In the genomic region with DNA sequence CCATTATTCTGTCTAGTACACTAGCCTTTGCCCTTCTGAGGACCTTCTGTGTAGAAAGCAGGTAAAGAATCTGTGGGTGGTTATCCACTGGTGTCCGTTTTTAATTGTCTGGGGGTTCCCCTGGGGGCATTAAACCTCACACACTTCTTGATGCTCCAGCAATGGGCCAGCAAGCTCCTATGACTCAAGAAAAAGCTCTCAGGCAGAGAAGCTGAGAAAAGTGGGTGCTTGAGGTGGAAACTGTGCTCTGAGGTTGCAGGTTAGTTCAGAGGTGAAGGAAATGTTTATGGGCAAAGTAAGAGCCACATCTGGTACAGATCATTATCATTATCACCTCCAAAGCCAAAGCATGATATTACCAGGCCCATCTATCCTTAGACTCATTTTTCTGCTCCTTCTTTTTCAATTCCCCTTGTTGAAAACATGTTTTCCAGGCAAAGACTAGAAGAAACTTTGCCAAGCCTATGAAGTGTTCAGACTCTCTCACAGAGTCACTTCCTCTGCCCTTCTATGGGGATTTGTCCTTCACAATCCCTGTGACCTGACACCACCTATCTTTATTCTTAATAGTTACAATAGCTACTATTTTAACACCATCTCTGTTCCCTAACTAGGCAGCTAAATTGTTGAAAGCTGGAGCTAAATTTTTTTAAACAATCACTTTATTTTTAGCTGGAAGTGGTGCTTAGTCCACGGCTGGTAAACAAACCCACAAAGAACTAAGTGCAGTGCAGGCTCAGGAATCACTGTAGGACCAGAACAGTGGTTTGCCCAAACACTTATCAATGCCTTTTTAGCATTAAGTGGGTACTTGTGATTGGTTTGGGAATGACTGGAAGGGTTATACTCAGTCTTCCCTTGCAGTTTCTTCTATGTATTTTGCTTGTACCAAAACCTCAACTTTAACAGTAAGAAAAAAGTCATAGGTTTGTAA, we compare ENCODE assay signal across 14 cellular contexts.
DNase-seq lines count a peak whose midpoint lies in the region; ATAC-seq and TF ChIP-seq lines count a peak whose summit lies in the region.
"Had no signal": no experiment of that assay in that cellular context is flagged by ENCODE, and none has a peak within 500 bp of the region (broad histone marks: within the 10 kb centered on the region; RNA-seq: fewer than 3 reads in every experiment).

No MANE protein-coding gene starts in this region.

- TF ChIP-seq CTCF in lung (IDR thresholded peaks at IDR 0.05; ENCODE audit: control extremely low read depth, extremely low read depth): no peak

- peak overlapping the region in 1 of 2 donors; percentile 67 for H3K27ac ChIP-seq in lung (ENCODE audit: low read depth in 1 of 2, low read length in 1 of 2)
- H3K27ac ChIP-seq: 22Rv1, BLaER1 had no signal

- H3K36me3 ChIP-seq in lung (ENCODE audit: control insufficient read depth in 2 of 2, insufficient read depth in 2 of 2, low read length in 2 of 2): no peaks in the 10 kb centered on the region
- H3K36me3 ChIP-seq: BLaER1, HAP-1 had no signal

- ATAC-seq in lung (ENCODE audit: insufficient read depth, low FRiP score) (peak; percentile 53), HG02571 (IDR thresholded peaks at IDR 0.05; ENCODE audit: unreplicated experiment) (no peak)
- ATAC-seq: HepG2 had no signal

- H3K4me3 ChIP-seq in lung: no peak overlapping the region
- H3K4me3 ChIP-seq: BLaER1, HAP-1 had no signal

- H3K9me3 ChIP-seq in lung (ENCODE audit: control insufficient read depth in 2 of 2, insufficient read depth in 1 of 2, low read length in 1 of 2): no peaks in the 10 kb centered on the region
- H3K9me3 ChIP-seq: BLaER1, HAP-1 had no signal

- peak; percentile 4 for DNase-seq in NCI-H2107 treated with DMSO at 0.1 percent for 48 hours (lab: John Stamatoyannopoulos, UW; ENCODE audit: unreplicated experiment)
- DNase-seq in NCI-H2107 (lab: John Stamatoyannopoulos, UW): no peak
- DNase-seq in NCI-H345 treated with DMSO at 0.1 percent for 48 hours (lab: John Stamatoyannopoulos, UW; ENCODE audit: unreplicated experiment): peak; percentile 16
- no peak for DNase-seq in lung (ENCODE audit: low spot score)
- DNase-seq in NCI-H1930 (lab: John Stamatoyannopoulos, UW): no peak
- no peak for DNase-seq in NCI-H748 treated with DMSO at 0.1 percent for 48 hours (lab: John Stamatoyannopoulos, UW)
- DNase-seq in UCSD-AML1 (lab: John Stamatoyannopoulos, UW; ENCODE audit: unreplicated experiment): no peak
- DNase-seq: AML-193, GF-D8 had no signal

- peaks cover 0 to 2% of the 10 kb centered on the region in 2 donors for H3K4me1 ChIP-seq in lung (ENCODE audit: control insufficient read depth in 2 of 2, insufficient read depth in 2 of 2, low read length in 2 of 2)
- H3K4me1 ChIP-seq: BLaER1, HAP-1 had no signal

- 58 to 66% methylated on average over 2 of the region's 2 CpGs for WGBS in lung, 2 donors

- H3K27me3 ChIP-seq in lung (ENCODE audit: control insufficient read depth, insufficient read depth): no peaks in the 10 kb centered on the region
- H3K27me3 ChIP-seq: BLaER1 had no signal

Comparison
In these comparisons a context has a peak if more than half of its experiments do, and no peak if none do; other contexts are left out.
1. DNase-seq: peak in NCI-H2107 treated with DMSO at 0.1 percent for 48 hours (single experiment) and NCI-H345 treated with DMSO at 0.1 percent for 48 hours (single experiment); none in NCI-H2107 (single experiment), lung (single experiment), NCI-H1930 (0 of 2), NCI-H748 treated with DMSO at 0.1 percent for 48 hours (single experiment) and UCSD-AML1 (single experiment).